ENCODE assay signal across 13 cellular contexts in the genomic region with DNA sequence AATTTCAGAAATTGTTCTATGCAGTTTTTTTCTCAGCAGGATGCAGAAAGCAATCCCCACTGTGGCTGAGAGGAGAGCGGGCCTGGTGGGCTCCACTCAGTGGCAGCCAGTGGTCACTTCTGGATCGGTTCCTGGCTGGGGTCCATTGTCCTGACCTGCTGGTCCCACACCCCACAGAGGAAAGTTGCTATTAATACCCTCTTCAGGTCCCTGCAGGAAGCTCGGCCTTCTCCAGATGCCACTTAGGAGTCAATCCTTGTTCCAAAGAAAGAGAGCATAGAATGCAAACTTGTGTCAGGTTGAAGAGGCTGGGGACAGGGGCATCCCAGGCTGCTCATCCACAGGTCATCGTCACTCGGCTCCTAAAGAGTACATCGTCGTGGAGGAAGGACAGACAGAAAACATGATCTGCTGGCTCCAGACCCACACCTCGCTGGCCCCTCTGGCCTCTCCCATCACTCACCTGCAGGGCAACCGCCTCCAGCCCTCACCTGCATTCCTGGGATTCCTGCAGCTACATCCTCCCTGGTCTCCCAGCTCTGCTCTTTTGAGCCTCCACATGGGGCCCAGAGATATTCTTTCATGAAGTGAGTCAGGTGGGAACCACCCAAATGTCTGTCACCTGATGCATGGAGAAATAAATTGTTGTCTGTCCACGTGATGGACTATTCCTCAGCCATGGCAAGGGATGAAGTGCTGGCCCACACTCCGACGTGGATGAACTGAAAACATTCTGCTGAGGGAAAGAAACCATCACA.
DNase-seq lines count a peak whose midpoint lies in the region; TF ChIP-seq lines count a peak whose summit lies in the region.
"Had no signal": no experiment of that assay in that cellular context is flagged by ENCODE, and none has a peak within 500 bp of the region (broad histone marks: within the 10 kb centered on the region; RNA-seq: fewer than 3 reads in every experiment).

No MANE protein-coding gene starts in this region.

- no peaks in the 10 kb centered on the region for H4K20me1 ChIP-seq in H9 (ENCODE audit: control insufficient read depth, insufficient read depth, insufficient read length)

- H2AFZ ChIP-seq in H9 (ENCODE audit: low read length): no peak overlapping the region
- H2AFZ ChIP-seq in trophoblast cell (ENCODE audit: insufficient read depth, low read length, poor library complexity): no peak overlapping the region

- H3K36me3 Mint-ChIP-seq in H9 (ENCODE audit: insufficient read depth in 1 of 3, low read depth in 3 of 3): peaks cover 1 to 19% (median 2%) of the 10 kb centered on the region in 3 experiments; a peak in 4 of 7 replicates
- H3K36me3 Mint-ChIP-seq: activated naive CD8-positive, alpha-beta T cell had no signal

- H3T11ph ChIP-seq in H9 (ENCODE audit: low read length): no peak overlapping the region

- H3K9ac ChIP-seq in H9 (ENCODE audit: extremely low read depth, insufficient read length, low read length): no peak overlapping the region
- H3K9ac ChIP-seq in trophoblast cell (ENCODE audit: low read length): no peak overlapping the region

- H3K4me3 ChIP-seq in iPS DF 6.9 (ENCODE audit: low read length) (no peak overlapping the region), trophoblast cell (ENCODE audit: low read depth, low read length) (no peak overlapping the region), foreskin fibroblast (ENCODE audit: low read depth in 1 of 2, low read length in 2 of 2) (no peak overlapping the region)
- H3K4me3 ChIP-seq: gastroesophageal sphincter had no signal

- H3K4me1 ChIP-seq in H9 (ENCODE audit: insufficient read depth, low read length): peaks cover 3% of the 10 kb centered on the region; the same call in 1 of the 2 replicates
- H3K4me1 ChIP-seq in iPS DF 6.9 (ENCODE audit: control insufficient read depth, insufficient read depth, low read length): peaks cover 5% of the 10 kb centered on the region; the same call in 1 of the 2 replicates
- peaks cover 19 to 23% of the 10 kb centered on the region in 2 experiments for H3K4me1 ChIP-seq in trophoblast cell (ENCODE audit: control insufficient read depth in 1 of 2, insufficient read depth in 2 of 2, low read length in 2 of 2)
- H3K4me1 ChIP-seq: gastroesophageal sphincter had no signal

- H3K56ac ChIP-seq in H9 (ENCODE audit: insufficient read length, low read depth, low read length): no peak overlapping the region

- H2BK120ac ChIP-seq in H9 (ENCODE audit: low read depth, low read length, poor library complexity, severe bottlenecking): no peak overlapping the region
- peak overlapping the region; percentile 44 for H2BK120ac ChIP-seq in trophoblast cell (ENCODE audit: insufficient read depth, low read length, poor library complexity)

- H3K23me2 ChIP-seq in H9 (ENCODE audit: insufficient read length, low read depth, low read length, poor library complexity, severe bottlenecking): no peaks in the 10 kb centered on the region

- no peak overlapping the region; a peak in 1 of 5 replicates for H3K4me3 Mint-ChIP-seq in H9
- H3K4me3 Mint-ChIP-seq: activated naive CD8-positive, alpha-beta T cell; activated T-cell treated with anti-CD3 and anti-CD28 coated beads, Interleukin-2, amount 50 U/mL, for 72 hours; dendritic cell treated with granulocyte-macrophage colony-stimulating factor and Interleukin-4, amounts not matched to agents 40 ng/mL and 50 ng/mL, for 4 days had no signal

- H3K9me3 ChIP-seq in H9 (ENCODE audit: control insufficient read depth, low read depth, low read length): no peaks in the 10 kb centered on the region
- no peaks in the 10 kb centered on the region for H3K9me3 ChIP-seq in iPS DF 6.9 (ENCODE audit: control insufficient read depth, insufficient read depth, low read length)
- H3K9me3 ChIP-seq in trophoblast cell (ENCODE audit: insufficient read depth, low read depth, low read length): peaks cover 5% of the 10 kb centered on the region

- H2BK5ac ChIP-seq in H9 (ENCODE audit: insufficient read length, low read length): no peak overlapping the region
- H2BK5ac ChIP-seq in trophoblast cell (ENCODE audit: low read depth, low read length, poor library complexity): no peak overlapping the region

- TF ChIP-seq CTCF in H9 (conservative IDR thresholded peaks at IDR 0.05) (peak; percentile 36; the same call in 2 of the 3 replicates), foreskin fibroblast (IDR thresholded peaks at IDR 0.05; ENCODE audit: low read depth, low read length) (no peak)

- no peak overlapping the region for H3K4me2 ChIP-seq in H9 (ENCODE audit: insufficient read depth, insufficient read length, low read length)
- no peak overlapping the region for H3K4me2 ChIP-seq in trophoblast cell (ENCODE audit: low read length)

- no peak overlapping the region for H2BK15ac ChIP-seq in H9 (ENCODE audit: low read depth, low read length)

- no peak overlapping the region for H2BK20ac ChIP-seq in H9 (ENCODE audit: low read depth, low read length, poor library complexity, severe bottlenecking)

- H3K23ac ChIP-seq in H9 (ENCODE audit: insufficient read length, low read depth, low read length): no peak overlapping the region
- H3K23ac ChIP-seq in trophoblast cell (ENCODE audit: low read length): no peak overlapping the region

- no peak overlapping the region for H2AK5ac ChIP-seq in H9 (ENCODE audit: insufficient read length, low read length)
- no peak overlapping the region for H2AK5ac ChIP-seq in trophoblast cell (ENCODE audit: low read length)

- H4K91ac ChIP-seq in H9 (ENCODE audit: insufficient read length, low read depth, low read length) (no peak overlapping the region), trophoblast cell (ENCODE audit: low read depth, low read length) (peak overlapping the region; percentile 52)

- H4K8ac ChIP-seq in H9 (replicated peaks; ENCODE audit: insufficient read length, low read depth, low read length) (no peak overlapping the region), trophoblast cell (ENCODE audit: low read depth, low read length) (no peak overlapping the region)

- no peaks in the 10 kb centered on the region for H3K27me3 Mint-ChIP-seq in H9 (ENCODE audit: low read depth)

- H3K79me1 ChIP-seq in H9 (ENCODE audit: insufficient read depth, low read depth, low read length, poor library complexity, severe bottlenecking) (no peaks in the 10 kb centered on the region), trophoblast cell (ENCODE audit: low read length) (peaks cover 9% of the 10 kb centered on the region)

- H3K4ac ChIP-seq in H9 (ENCODE audit: low read depth, low read length) (no peak overlapping the region), trophoblast cell (ENCODE audit: low read depth, low read length) (no peak overlapping the region)

- DNase-seq in H9: peak; percentile 91
- DNase-seq in NCI-H226: peak; percentile 35
- DNase-seq in iPS DF 6.9 (ENCODE audit: low read depth, low spot score): peak; percentile 83
- DNase-seq in trophoblast cell: peak; percentile 90 to 93
- DNase-seq in foreskin fibroblast: no peak
- DNase-seq in effector CD4-positive, alpha-beta T cell: no peak
- DNase-seq in NK-92 (lab: John Stamatoyannopoulos, UW; ENCODE audit: unreplicated experiment): no peak
- DNase-seq: activated T-cell treated with anti-CD3 and anti-CD28 coated beads, Interleukin-2, amount 50 U/mL, for 72 hours; NCI-H1694; NCI-H510A had no signal

- H3K9me3 Mint-ChIP-seq in H9: peaks cover 7 to 11% of the 10 kb centered on the region in 2 experiments; a peak in 3 of 5 replicates

- H3K14ac ChIP-seq in H9 (ENCODE audit: insufficient read depth, low read length) (peak overlapping the region; percentile 37; the same call in 1 of the 2 replicates), trophoblast cell (ENCODE audit: low read length) (no peak overlapping the region)

- H2BK12ac ChIP-seq in H9 (ENCODE audit: insufficient read length, low read depth, low read length) (no peak overlapping the region), trophoblast cell (ENCODE audit: low read length) (no peak overlapping the region)

- peak overlapping the region; percentile 67 for H3K18ac ChIP-seq in H9 (ENCODE audit: insufficient read length, low read depth, low read length)
- H3K18ac ChIP-seq in trophoblast cell (ENCODE audit: low read length): no peak overlapping the region

- peak overlapping the region; percentile 91 to 96 (median 92); a peak in 6 of 7 replicates for H3K27ac Mint-ChIP-seq in H9
- H3K27ac Mint-ChIP-seq: activated naive CD8-positive, alpha-beta T cell; activated T-cell treated with anti-CD3 and anti-CD28 coated beads, Interleukin-2, amount 50 U/mL, for 72 hours; dendritic cell treated with granulocyte-macrophage colony-stimulating factor and Interleukin-4, amounts not matched to agents 40 ng/mL and 50 ng/mL, for 4 days had no signal

- peaks cover 57 to 62% of the 10 kb centered on the region in 2 experiments for H3K4me1 Mint-ChIP-seq in H9

- H3K36me3 ChIP-seq in iPS DF 6.9 (ENCODE audit: control insufficient read depth, insufficient read depth, low read length) (no peaks in the 10 kb centered on the region), trophoblast cell (ENCODE audit: control insufficient read depth in 1 of 2, insufficient read depth in 2 of 2, low read length in 2 of 2) (no peaks in the 10 kb centered on the region)
- H3K36me3 ChIP-seq: gastroesophageal sphincter had no signal

- H3K79me2 ChIP-seq in H9 (ENCODE audit: insufficient read depth, low read length) (no peaks in the 10 kb centered on the region), trophoblast cell (ENCODE audit: control insufficient read depth, insufficient read depth, low read length, poor library complexity) (no peaks in the 10 kb centered on the region)

- H4K12ac ChIP-seq in trophoblast cell (ENCODE audit: low read depth, low read length): no peak overlapping the region

- no peak overlapping the region for H4K5ac ChIP-seq in H9 (ENCODE audit: insufficient read length, low read depth, low read length)

- no CpG with 5 or more reads among the region's 12 CpGs for WGBS in H9 (ENCODE audit: extremely low coverage, insufficient read length, low lambda C conversion rate)
- WGBS in iPS DF 6.9 (ENCODE audit: insufficient coverage, insufficient read length): no CpG with 5 or more reads among the region's 12 CpGs
- no CpG with 5 or more reads among the region's 12 CpGs for WGBS in trophoblast cell (ENCODE audit: extremely low coverage, insufficient coverage, insufficient read length)

- peak overlapping the region; percentile 12 for H3K27ac ChIP-seq in H9 (ENCODE audit: insufficient read length, low read depth, low read length)
- H3K27ac ChIP-seq in iPS DF 6.9 (ENCODE audit: low read length): no peak overlapping the region
- H3K27ac ChIP-seq in trophoblast cell (ENCODE audit: low read depth, low read length): peak overlapping the region; percentile 36
- H3K27ac ChIP-seq: gastroesophageal sphincter had no signal

- H3K27me3 ChIP-seq in H9 (ENCODE audit: insufficient read depth, low read length) (no peaks in the 10 kb centered on the region), iPS DF 6.9 (ENCODE audit: control insufficient read depth, insufficient read depth, low read length) (no peaks in the 10 kb centered on the region), trophoblast cell (ENCODE audit: insufficient read depth, low read length) (no peaks in the 10 kb centered on the region)
- H3K27me3 ChIP-seq: gastroesophageal sphincter had no signal

Comparison
In these comparisons a context has a peak if more than half of its experiments do, and no peak if none do; other contexts are left out.
1. DNase-seq: peak in H9 (single experiment), NCI-H226 (single experiment), iPS DF 6.9 (single experiment) and trophoblast cell (2 of 2); none in foreskin fibroblast (0 of 2), effector CD4-positive, alpha-beta T cell (single experiment) and NK-92 (single experiment).